14 cellular contexts compared by ENCODE assay signal in the genomic region with DNA sequence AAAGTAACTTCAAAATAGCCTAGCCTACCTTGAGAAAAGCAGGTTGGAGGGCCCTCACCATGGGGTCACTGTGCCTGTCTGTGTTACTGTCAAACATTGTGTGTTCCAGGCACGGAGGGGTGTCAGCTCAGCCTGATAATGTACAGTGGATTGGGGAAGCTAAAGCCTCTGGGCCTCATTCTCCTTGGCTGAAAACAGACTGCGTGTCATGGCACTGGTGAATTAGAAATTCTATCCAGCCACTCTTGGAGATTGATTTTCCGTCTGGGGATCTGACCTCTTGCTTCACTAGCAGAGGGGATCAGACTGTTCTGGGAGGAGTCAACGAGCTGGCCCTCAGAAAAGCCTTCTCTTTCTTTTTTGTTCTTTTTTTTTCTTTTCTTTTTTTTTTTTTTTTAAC.
DNase-seq lines count a peak whose midpoint lies in the region; ATAC-seq and TF ChIP-seq lines count a peak whose summit lies in the region.
"Had no signal": no experiment of that assay in that cellular context is flagged by ENCODE, and none has a peak within 500 bp of the region (broad histone marks: within the 10 kb centered on the region; RNA-seq: fewer than 3 reads in every experiment).

No MANE protein-coding gene starts in this region.

- ATAC-seq in left lobe of liver: peak; percentile 88
- ATAC-seq in HG03460 (IDR thresholded peaks at IDR 0.05; ENCODE audit: unreplicated experiment): no peak
- no peak for ATAC-seq in left colon
- ATAC-seq: natural killer cell treated with Interleukin-12 subunit alpha and Interleukin-12 subunit beta and Interleukin-15 and Interleukin-18, amount 100 ng/mL, for 72 hours had no signal

- TF ChIP-seq CTCF in KMS-11 (conservative IDR thresholded peaks at IDR 0.05; ENCODE audit: low read depth, low read length): no peak

- no peaks in the 10 kb centered on the region for H4K20me1 ChIP-seq in KMS-11 (ENCODE audit: insufficient read depth)

- intact Hi-C loops in left colon (cut with DNase I, micrococcal nuclease): loop anchor here in 1 of 2 donors (10.0 kb wide), 1 partner anchor 386 kb away; no protein-coding TSS in a partner anchor

- peak; percentile 67 for DNase-seq in amniotic epithelial cell (ENCODE audit: low read depth)
- DNase-seq in left lobe of liver (ENCODE audit: low spot score): peak; percentile 58
- DNase-seq in retina: no peak
- no peak for DNase-seq in NCI-H1105 (lab: John Stamatoyannopoulos, UW)
- no peak for DNase-seq in left colon
- DNase-seq: activated CD4-positive, alpha-beta T cell treated with anti-CD3 and anti-CD28 coated beads, Interleukin-2, amount 10 ng/mL, durations not matched to agents 7 days and 5 days; activated effector memory CD4-positive, alpha-beta T cell treated with anti-CD3 and anti-CD28 coated beads, Interleukin-2, amount 50 U/mL, for 16 hours; BE2C; NCI-H1436 had no signal

- peaks cover 75% of the 10 kb centered on the region for H3K4me1 ChIP-seq in KMS-11 (ENCODE audit: low read depth, poor library complexity, severe bottlenecking)
- H3K4me1 ChIP-seq in skeletal muscle tissue (ENCODE audit: control insufficient read depth in 3 of 3, insufficient read depth in 3 of 3, low read length in 3 of 3): peaks cover 32 to 46% (median 42%) of the 10 kb centered on the region in 3 donors

- H3K27ac ChIP-seq in KMS-11 (peak overlapping the region; percentile 81; the same call in 1 of the 2 replicates), skeletal muscle tissue (ENCODE audit: low read depth, low read length) (peak overlapping the region; percentile 82)
- H3K27ac ChIP-seq: epithelial cell of prostate had no signal

- H3K27me3 ChIP-seq in KMS-11 (ENCODE audit: insufficient read depth, low read depth) (no peaks in the 10 kb centered on the region), skeletal muscle tissue (ENCODE audit: control insufficient read depth in 3 of 3, insufficient read depth in 3 of 3, low read length in 3 of 3) (no peaks in the 10 kb centered on the region)
- H3K27me3 ChIP-seq: BE2C had no signal

- no peak overlapping the region for H3K9ac ChIP-seq in KMS-11
- H3K9ac ChIP-seq in skeletal muscle tissue (ENCODE audit: low read depth in 1 of 3, low read length in 3 of 3): peak overlapping the region; percentile 42 to 58 (median 48)

- no peaks in the 10 kb centered on the region for H3K9me3 ChIP-seq in skeletal muscle tissue (ENCODE audit: control insufficient read depth in 3 of 3, low read length in 3 of 3)
- H3K9me3 ChIP-seq: BE2C had no signal

- H3K79me2 ChIP-seq in KMS-11 (ENCODE audit: insufficient read depth, low read depth): no peaks in the 10 kb centered on the region

- H3K36me3 ChIP-seq in KMS-11 (ENCODE audit: insufficient read depth): no peaks in the 10 kb centered on the region
- no peaks in the 10 kb centered on the region for H3K36me3 ChIP-seq in skeletal muscle tissue (ENCODE audit: control insufficient read depth in 3 of 3, insufficient read depth in 3 of 3, low read length in 3 of 3)
- H3K36me3 ChIP-seq: BE2C had no signal

- no peak overlapping the region for H3K4me3 ChIP-seq in KMS-11 (IDR thresholded peaks at IDR 0.05; ENCODE audit: insufficient read depth, low read depth, low read length)
- peak overlapping the region in 1 of 3 donors; percentile 34 for H3K4me3 ChIP-seq in skeletal muscle tissue (ENCODE audit: low read length in 3 of 3)

- no peak overlapping the region for H2AFZ ChIP-seq in KMS-11 (ENCODE audit: low read depth)

- H3K4me2 ChIP-seq in KMS-11: peak overlapping the region; percentile 80

Comparison
In these comparisons a context has a peak if more than half of its experiments do, and no peak if none do; other contexts are left out.
1. DNase-seq: peak in amniotic epithelial cell (single experiment) and left lobe of liver (single experiment); none in retina (single experiment), NCI-H1105 (single experiment) and left colon (0 of 2).